In the genomic region with DNA sequence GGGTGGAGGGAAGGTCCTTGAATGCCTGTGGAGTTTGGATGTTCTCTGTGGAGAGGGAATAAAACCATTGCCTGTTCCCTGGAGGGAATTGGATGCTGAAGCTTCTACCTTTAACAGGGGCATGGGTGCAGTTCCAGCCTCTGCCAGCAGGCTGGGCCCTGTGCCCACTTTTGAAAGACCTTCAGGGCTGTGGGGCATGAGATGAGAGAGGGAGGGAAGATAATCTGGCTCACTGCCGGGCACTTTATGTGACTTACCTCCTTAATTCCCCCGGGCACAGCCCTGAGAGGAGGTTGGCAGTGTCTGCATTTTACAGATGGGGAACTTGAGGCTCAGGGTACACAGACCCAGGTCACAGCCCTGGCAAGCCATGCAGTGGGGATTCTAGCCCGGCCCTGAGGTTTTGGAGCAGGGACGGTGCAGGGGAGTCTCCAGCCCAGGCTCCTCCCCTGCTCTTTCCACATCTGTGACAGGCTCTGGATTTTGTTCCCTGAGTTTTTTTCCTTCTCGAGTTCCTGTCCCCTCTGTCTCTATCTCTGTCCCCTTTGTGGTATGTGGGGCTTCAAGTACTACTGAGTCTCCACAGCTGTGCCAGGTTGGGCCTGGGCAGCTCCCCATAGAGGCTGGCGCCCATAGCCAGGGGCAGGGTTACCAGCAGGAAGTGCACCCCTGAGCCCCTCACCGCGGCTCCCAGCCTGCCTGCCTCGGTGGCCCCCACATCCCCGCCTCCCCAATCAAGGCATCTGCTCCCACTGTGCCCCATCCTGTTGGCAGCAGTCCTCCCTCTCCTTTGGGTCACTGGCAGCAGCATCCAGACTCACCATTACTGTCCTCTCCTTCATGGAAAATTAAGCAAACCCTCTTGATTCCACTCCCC, we compare ENCODE assay signal across 8 cellular contexts. TPM values are rescaled to one million over a fixed set of nuclear protein-coding genes. Genes with fewer than 3 reads are reported as not detected.
DNase-seq lines count a peak whose midpoint lies in the region; ATAC-seq and TF ChIP-seq lines count a peak whose summit lies in the region.

No MANE protein-coding gene starts in this region.

- peaks cover 17% of the 10 kb centered on the region for H3K4me1 Mint-ChIP-seq in activated naive CD4-positive, alpha-beta T cell treated with anti-CD3 and anti-CD28 coated beads, Interleukin-2, amount 10 ng/mL, durations not matched to agents 7 days and 5 days
- H3K4me1 Mint-ChIP-seq in glutamatergic neuron (ENCODE audit: low read depth, unreplicated experiment), result peaks cover 6% of the 10 kb centered on the region

- peak overlapping the region; percentile 44 to 100 (median 75) for H3K4me2 ChIP-seq in BLaER1 treated with 17β-estradiol and CSF1 and Interleukin-3, amounts not matched to agents 10 nM and 100 nM

- peak in 2 of 4 donors; percentile 13 to 42 for TF ChIP-seq POLR2A in upper lobe of left lung (IDR thresholded peaks at IDR 0.05)

- 28 to 34% methylated on average over 6 to 10 of the region's 10 CpGs for WGBS in upper lobe of left lung, 2 donors

- peak overlapping the region; percentile 7 to 74 (median 55); a peak in 17 of 22 replicates for H3K9ac ChIP-seq in BLaER1 treated with 17β-estradiol and CSF1 and Interleukin-3, amounts not matched to agents 10 nM and 100 nM

- ATAC-seq in GM21360 (IDR thresholded peaks at IDR 0.05; ENCODE audit: unreplicated experiment), result peak; percentile 66
- peak; percentile 95 for ATAC-seq in SK-N-SH treated with all-trans-retinoic acid at 6 μM for 48 hours
- peak; percentile 90 to 94 for ATAC-seq in upper lobe of left lung (ENCODE audit: low FRiP score in 2 of 2)

- DNase-seq in NAMALWA (ENCODE audit: low spot score), result peak; percentile 90
- peak; percentile 90 for DNase-seq in activated naive CD4-positive, alpha-beta T cell treated with anti-CD3 and anti-CD28 coated beads, Interleukin-2, amount 10 ng/mL, durations not matched to agents 7 days and 5 days
- peak; percentile 92 for DNase-seq in glutamatergic neuron
- peak; percentile 87 for DNase-seq in pons (ENCODE audit: low spot score)
- DNase-seq in upper lobe of left lung, result peak; percentile 90 to 91

- H3K4me3 ChIP-seq in BLaER1 treated with 17β-estradiol and CSF1 and Interleukin-3, amounts not matched to agents 10 nM and 100 nM, result peak overlapping the region in 1 of 10 experiments; percentile 38; a peak in 1 of 20 replicates
- H3K4me3 ChIP-seq in upper lobe of left lung, result no peak overlapping the region

- peak; percentile 97 for TF ChIP-seq CTCF in glutamatergic neuron (IDR thresholded peaks at IDR 0.05; ENCODE audit: partially characterized antibody, unreplicated experiment)
- TF ChIP-seq CTCF in upper lobe of left lung (IDR thresholded peaks at IDR 0.05), result peak; percentile 92 to 97 (median 94)

- peak overlapping the region; percentile 82 for H3K27ac Mint-ChIP-seq in activated naive CD4-positive, alpha-beta T cell treated with anti-CD3 and anti-CD28 coated beads, Interleukin-2, amount 10 ng/mL, durations not matched to agents 7 days and 5 days
- no peak overlapping the region for H3K27ac Mint-ChIP-seq in glutamatergic neuron (ENCODE audit: unreplicated experiment)

- peaks cover 4% of the 10 kb centered on the region for H3K27me3 Mint-ChIP-seq in activated naive CD4-positive, alpha-beta T cell treated with anti-CD3 and anti-CD28 coated beads, Interleukin-2, amount 10 ng/mL, durations not matched to agents 7 days and 5 days
- peaks cover 4% of the 10 kb centered on the region for H3K27me3 Mint-ChIP-seq in glutamatergic neuron (ENCODE audit: unreplicated experiment)

- H3K27me3 ChIP-seq in BLaER1 treated with 17β-estradiol and CSF1 and Interleukin-3, amounts not matched to agents 10 nM and 100 nM, result no peaks in the 10 kb centered on the region
- H3K27me3 ChIP-seq in upper lobe of left lung, result no peaks in the 10 kb centered on the region

- CTCF ChIA-PET in activated naive CD4-positive, alpha-beta T cell treated with anti-CD3 and anti-CD28 coated beads, Interleukin-2, amount 10 ng/mL, durations not matched to agents 7 days and 5 days (lab: Charles Lee), result interaction anchor here (0.6 to 2.3 kb wide), 17 partner anchors 10 to 351 kb away, joined by 3 to 23 read pairs (median 4); a partner anchor contains a TSS

- H3K9me3 ChIP-seq in BLaER1 treated with 17β-estradiol and CSF1 and Interleukin-3, amounts not matched to agents 10 nM and 100 nM (replicated peaks in 1 of 11), result no peaks in the 10 kb centered on the region
- H3K9me3 ChIP-seq in upper lobe of left lung, result no peaks in the 10 kb centered on the region

- no peak for TF ChIP-seq EP300 in upper lobe of left lung (IDR thresholded peaks at IDR 0.05)

- no peaks in the 10 kb centered on the region for H4K20me1 ChIP-seq in BLaER1 treated with 17β-estradiol and CSF1 and Interleukin-3, amounts not matched to agents 10 nM and 100 nM

- peak overlapping the region; percentile 12 to 99 (median 71); a peak in 21 of 22 replicates for H3K27ac ChIP-seq in BLaER1 treated with 17β-estradiol and CSF1 and Interleukin-3, amounts not matched to agents 10 nM and 100 nM
- peak overlapping the region in 3 of 4 donors; percentile 6 to 77 (median 57) for H3K27ac ChIP-seq in upper lobe of left lung

- H3K4me3 Mint-ChIP-seq in activated naive CD4-positive, alpha-beta T cell treated with anti-CD3 and anti-CD28 coated beads, Interleukin-2, amount 10 ng/mL, durations not matched to agents 7 days and 5 days, result no peak overlapping the region
- no peak overlapping the region for H3K4me3 Mint-ChIP-seq in glutamatergic neuron (ENCODE audit: unreplicated experiment)

- H3K36me3 ChIP-seq in BLaER1 treated with 17β-estradiol and CSF1 and Interleukin-3, amounts not matched to agents 10 nM and 100 nM, result no peaks in the 10 kb centered on the region
- H3K36me3 ChIP-seq in upper lobe of left lung, result no peaks in the 10 kb centered on the region

- no peaks in the 10 kb centered on the region for H3K36me3 Mint-ChIP-seq in activated naive CD4-positive, alpha-beta T cell treated with anti-CD3 and anti-CD28 coated beads, Interleukin-2, amount 10 ng/mL, durations not matched to agents 7 days and 5 days
- H3K36me3 Mint-ChIP-seq in glutamatergic neuron (ENCODE audit: unreplicated experiment), result no peaks in the 10 kb centered on the region

- H3K4me1 ChIP-seq in BLaER1 treated with 17β-estradiol and CSF1 and Interleukin-3, amounts not matched to agents 10 nM and 100 nM, result peaks cover 43 to 64% (median 51%) of the 10 kb centered on the region in 10 experiments
- peaks cover 6 to 17% (median 14%) of the 10 kb centered on the region in 4 donors for H3K4me1 ChIP-seq in upper lobe of left lung

- H3K9me3 Mint-ChIP-seq in activated naive CD4-positive, alpha-beta T cell treated with anti-CD3 and anti-CD28 coated beads, Interleukin-2, amount 10 ng/mL, durations not matched to agents 7 days and 5 days, result no peaks in the 10 kb centered on the region
- no peaks in the 10 kb centered on the region for H3K9me3 Mint-ChIP-seq in glutamatergic neuron (ENCODE audit: unreplicated experiment)

TF ChIP-seq in SK-N-SH treated with all-trans-retinoic acid at 6 μM for 48 hours, 23 proteins besides CTCF, POLR2A, EP300 and RAD21 (continues in another document):
- TF ChIP-seq, protein P1, sequence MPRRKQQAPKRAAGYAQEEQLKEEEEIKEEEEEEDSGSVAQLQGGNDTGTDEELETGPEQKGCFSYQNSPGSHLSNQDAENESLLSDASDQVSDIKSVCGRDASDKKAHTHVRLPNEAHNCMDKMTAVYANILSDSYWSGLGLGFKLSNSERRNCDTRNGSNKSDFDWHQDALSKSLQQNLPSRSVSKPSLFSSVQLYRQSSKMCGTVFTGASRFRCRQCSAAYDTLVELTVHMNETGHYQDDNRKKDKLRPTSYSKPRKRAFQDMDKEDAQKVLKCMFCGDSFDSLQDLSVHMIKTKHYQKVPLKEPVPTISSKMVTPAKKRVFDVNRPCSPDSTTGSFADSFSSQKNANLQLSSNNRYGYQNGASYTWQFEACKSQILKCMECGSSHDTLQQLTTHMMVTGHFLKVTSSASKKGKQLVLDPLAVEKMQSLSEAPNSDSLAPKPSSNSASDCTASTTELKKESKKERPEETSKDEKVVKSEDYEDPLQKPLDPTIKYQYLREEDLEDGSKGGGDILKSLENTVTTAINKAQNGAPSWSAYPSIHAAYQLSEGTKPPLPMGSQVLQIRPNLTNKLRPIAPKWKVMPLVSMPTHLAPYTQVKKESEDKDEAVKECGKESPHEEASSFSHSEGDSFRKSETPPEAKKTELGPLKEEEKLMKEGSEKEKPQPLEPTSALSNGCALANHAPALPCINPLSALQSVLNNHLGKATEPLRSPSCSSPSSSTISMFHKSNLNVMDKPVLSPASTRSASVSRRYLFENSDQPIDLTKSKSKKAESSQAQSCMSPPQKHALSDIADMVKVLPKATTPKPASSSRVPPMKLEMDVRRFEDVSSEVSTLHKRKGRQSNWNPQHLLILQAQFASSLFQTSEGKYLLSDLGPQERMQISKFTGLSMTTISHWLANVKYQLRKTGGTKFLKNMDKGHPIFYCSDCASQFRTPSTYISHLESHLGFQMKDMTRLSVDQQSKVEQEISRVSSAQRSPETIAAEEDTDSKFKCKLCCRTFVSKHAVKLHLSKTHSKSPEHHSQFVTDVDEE (CRISPR knock-in tag; IDR thresholded peaks at IDR 0.05), result no peak
- TF ChIP-seq ZFP30 (CRISPR knock-in tag; IDR thresholded peaks at IDR 0.05) (no peak), SNAI2 (CRISPR knock-in tag; IDR thresholded peaks at IDR 0.05) (no peak), TCF4 (CRISPR knock-in tag; IDR thresholded peaks at IDR 0.05; ENCODE audit: borderline replicate concordance) (no peak), CSDC2 (CRISPR knock-in tag; IDR thresholded peaks at IDR 0.05) (no peak), ESRRG (CRISPR knock-in tag; IDR thresholded peaks at IDR 0.05) (no peak), ZNF8 (CRISPR knock-in tag; IDR thresholded peaks at IDR 0.05) (no peak), ARNTL (CRISPR knock-in tag; IDR thresholded peaks at IDR 0.05; ENCODE audit: borderline replicate concordance, low read depth) (no peak), ISL1 (CRISPR knock-in tag; IDR thresholded peaks at IDR 0.05) (no peak)

RNA-seq across cellular contexts. Expression of a gene that starts 14.0 kb away (rescaled TPM):
- total RNA-seq in glutamatergic neuron (ENCODE audit: unreplicated experiment) (4.6 TPM), upper lobe of left lung (100 to 1,000 TPM in 5 of 6 donors, 10 to 100 TPM in 1; 59.5 to 216 (median 130) TPM)

RNA-seq across cellular contexts. Expression of a gene that starts 27.7 kb away (rescaled TPM):
- total RNA-seq in glutamatergic neuron (ENCODE audit: unreplicated experiment) (60.2 TPM), upper lobe of left lung (10 to 100 TPM; 12.7 to 36.0 (median 29.9) TPM)

RNA-seq across cellular contexts. Expression of a gene that starts 56.1 kb away (rescaled TPM):
- total RNA-seq in glutamatergic neuron (ENCODE audit: unreplicated experiment) (22.6 TPM), upper lobe of left lung (10 to 100 TPM in 5 of 6 donors, 1 to 10 TPM in 1; 9.7 to 28.4 (median 19.0) TPM)

Comparison
In these comparisons a context has a peak if more than half of its experiments do, and no peak if none do; other contexts are left out.
1. RNA of a gene that starts 14.0 kb away (total RNA-seq): 59.5 to 216 TPM in upper lobe of left lung; 4.6 TPM in glutamatergic neuron (single experiment); every median in the first group is over 10 times any median in the second.
2. Peak in every context shown above with its lines, with median percentiles within 50 percentile points of each other: ATAC-seq and DNase-seq.